24 cellular contexts compared by ENCODE assay signal in genomic region chr9:134164879-134165278, GRCh38. TPM values are rescaled to one million over a fixed set of nuclear protein-coding genes. Genes with fewer than 3 reads are reported as not detected.
"Had no signal": no experiment of that assay in that cellular context is flagged by ENCODE, and none has a peak within 500 bp of the region (broad histone marks: within the 10 kb centered on the region; RNA-seq: fewer than 3 reads in every experiment).

No MANE protein-coding gene starts in this region.

- ATAC-seq: activated CD4-positive, alpha-beta T cell treated with anti-CD3 and anti-CD28 coated beads for 36 hours; activated CD8-positive, alpha-beta T cell treated with anti-CD3 and anti-CD28 coated beads for 36 hours; activated T-cell treated with anti-CD3 and anti-CD28 coated beads, Interleukin-2, amount 50 U/mL, for 72 hours; Panc1; Right ventricle myocardium inferior; T-cell had no signal

- H3K36me3 ChIP-seq: WERI-Rb-1 had no signal

- DNase-seq: activated gamma-delta T cell treated with Interleukin-2 at 50 U/mL for 16 hours; cerebellar nuclear complex; NCI-H1092 treated with DMSO at 0.1 percent for 48 hours; NCI-H1417 treated with DMSO at 0.1 percent for 48 hours; NCI-H1694; NCI-H2029; NCI-H2107; NCI-H2171 treated with DMSO at 0.1 percent for 48 hours; NCI-H345; NCI-H510A; NCI-H526 treated with DMSO at 0.1 percent for 48 hours; NCI-H82; NK-92 treated with Interleukin-12 subunit alpha and Interleukin-12 subunit beta, amount 100 ng/mL, for 24 hours; OCI-M1; T1000 had no signal

- H3K27ac ChIP-seq: SK-N-MC, WERI-Rb-1 had no signal

- H3K4me3 ChIP-seq: SK-N-MC had no signal

RNA-seq across cellular contexts. Expression of gene RNU6ATAC, which starts 0.5 kb away (rescaled TPM):
- polyA plus RNA-seq: adipose tissue had no signal
